27 cellular contexts compared by ENCODE assay signal in genomic region chr16:80372341-80372740, GRCh38.
"Had no signal": no experiment of that assay in that cellular context is flagged by ENCODE, and none has a peak within 500 bp of the region (broad histone marks: within the 10 kb centered on the region; RNA-seq: fewer than 3 reads in every experiment).

No MANE protein-coding gene starts in this region.

- H3K4me1 ChIP-seq: esophagus squamous epithelium, heart right ventricle, left lung, parathyroid adenoma, suprapubic skin, transverse colon, upper lobe of right lung, uterus had no signal

- H3K36me3 ChIP-seq: esophagus squamous epithelium, heart right ventricle, left lung, suprapubic skin, transverse colon, upper lobe of right lung, uterus had no signal

- DNase-seq: dermis blood vessel endothelial cell; effector memory CD4-positive, alpha-beta T cell; erythroblast; esophagus squamous epithelium; glutamatergic neuron; heart right ventricle; hippocampal formation; left lung; mesenchymal stem cell; midbrain; naive thymus-derived CD4-positive, alpha-beta T cell; stimulated activated CD4-positive, alpha-beta T cell treated with anti-CD3 and anti-CD28 coated beads, Interleukin-12 subunit alpha, Interleukin-12 subunit beta, amount 100 ng/mL, for 4 hours; stimulated activated CD4-positive, alpha-beta T cell treated with anti-CD3 and anti-CD28 coated beads, Interleukin-1b, Interleukin-23, amount 100 ng/mL, for 48 hours; stimulated activated CD4-positive, alpha-beta T cell treated with anti-CD3 and anti-CD28 coated beads, Interleukin-4, amount 100 ng/mL, for 1 hour; stimulated activated CD8-positive, alpha-beta memory T cell treated with anti-CD3 and anti-CD28 coated beads, Interleukin-4, amount 100 ng/mL, for 48 hours; stimulated activated naive CD4-positive, alpha-beta T cell; stimulated activated naive CD8-positive, alpha-beta T cell treated with anti-CD3 and anti-CD28 coated beads, Interleukin-15, amount 100 ng/mL, for 72 hours; transverse colon; upper lobe of right lung; uterus had no signal

- H3K4me3 Mint-ChIP-seq: naive thymus-derived CD4-positive, alpha-beta T cell; nephron; stimulated activated naive CD8-positive, alpha-beta T cell treated with anti-CD3 and anti-CD28 coated beads, Interleukin-15, amount 100 ng/mL, for 72 hours had no signal

- ATAC-seq: heart right ventricle; left lung; naive thymus-derived CD4-positive, alpha-beta T cell; sciatic nerve; stimulated activated naive CD8-positive, alpha-beta T cell treated with anti-CD3 and anti-CD28 coated beads, Interleukin-15, amount 100 ng/mL, for 72 hours; upper lobe of right lung had no signal

- H3K27me3 ChIP-seq: esophagus squamous epithelium, heart right ventricle, left lung, suprapubic skin, transverse colon, upper lobe of right lung, uterus had no signal

- H3K27me3 Mint-ChIP-seq: progenitor cell of endocrine pancreas had no signal

- H3K4me3 ChIP-seq: coronary artery, esophagus squamous epithelium, heart right ventricle, left lung, smooth muscle cell, suprapubic skin, transverse colon, upper lobe of right lung, uterus had no signal

- H3K9ac ChIP-seq: parathyroid adenoma had no signal

- H3K4me1 Mint-ChIP-seq: stimulated activated naive CD8-positive, alpha-beta T cell treated with anti-CD3 and anti-CD28 coated beads, Interleukin-15, amount 100 ng/mL, for 72 hours had no signal

- H3K27ac Mint-ChIP-seq: naive thymus-derived CD4-positive, alpha-beta T cell; nephron; progenitor cell of endocrine pancreas; stimulated activated naive CD8-positive, alpha-beta T cell treated with anti-CD3 and anti-CD28 coated beads, Interleukin-15, amount 100 ng/mL, for 72 hours had no signal

- H3K9me3 ChIP-seq: esophagus squamous epithelium, suprapubic skin, transverse colon, upper lobe of right lung, uterus had no signal

- H3K27ac ChIP-seq: coronary artery, esophagus squamous epithelium, heart right ventricle, left lung, parathyroid adenoma, suprapubic skin, transverse colon, upper lobe of right lung, uterus had no signal
